13 cellular contexts compared by ENCODE assay signal in the genomic region with DNA sequence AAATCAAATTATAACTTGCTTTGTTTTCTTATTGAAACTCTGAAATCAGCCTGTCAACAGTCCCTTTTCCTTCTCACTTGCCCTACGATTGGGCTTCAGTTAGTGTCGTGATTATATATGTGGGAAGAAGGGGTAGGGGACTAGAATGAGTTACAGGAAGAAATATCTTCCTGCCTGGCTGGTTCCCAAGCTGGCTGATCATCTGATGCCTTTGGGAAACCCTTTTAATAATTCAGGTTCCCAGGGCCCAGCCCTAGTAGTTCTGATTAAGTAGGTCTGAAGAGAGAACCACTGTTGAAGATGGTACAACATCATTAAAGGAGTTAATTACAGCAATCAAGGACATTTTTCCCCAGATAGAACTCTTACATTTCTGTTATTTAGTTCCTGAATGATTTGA.
A peak's percentile ranks its signal among the peaks of the same experiment; 100 is the strongest.
DNase-seq lines count a peak whose midpoint lies in the region; ATAC-seq and TF ChIP-seq lines count a peak whose summit lies in the region.
"Had no signal": no experiment of that assay in that cellular context is flagged by ENCODE, and none has a peak within 500 bp of the region (broad histone marks: within the 10 kb centered on the region; RNA-seq: fewer than 3 reads in every experiment).

No MANE protein-coding gene starts in this region.

- CTCF ChIA-PET in CD4-positive, alpha-beta T cell (lab: Charles Lee): no interaction called here

- H3K27me3 Mint-ChIP-seq in CD4-positive, alpha-beta T cell: no peaks in the 10 kb centered on the region
- peaks cover 39% of the 10 kb centered on the region for H3K27me3 Mint-ChIP-seq in endothelial cell (ENCODE audit: unreplicated experiment)

- no peak overlapping the region for H3K27ac ChIP-seq in CD4-positive, alpha-beta T cell (ENCODE audit: low read depth, low read length)
- H3K27ac ChIP-seq in parathyroid adenoma (peak overlapping the region; percentile 78), substantia nigra (ENCODE audit: low read depth, low read length, poor library complexity, severe bottlenecking) (no peak overlapping the region)

- POLR2A ChIA-PET in CD4-positive, alpha-beta T cell (lab: Charles Lee): interaction anchor here (2.1 kb wide), 1 partner anchor 53 kb away, joined by 5 read pairs; no protein-coding TSS in a partner anchor

- intact Hi-C loops in CD4-positive, alpha-beta T cell (cut with DNase I, micrococcal nuclease): no loop called here

- no peaks in the 10 kb centered on the region for H3K36me3 ChIP-seq in parathyroid adenoma (ENCODE audit: control insufficient read depth, insufficient read depth, low read length)

- peak overlapping the region; percentile 7 for H3K27ac Mint-ChIP-seq in CD4-positive, alpha-beta T cell
- peak overlapping the region; percentile 78 for H3K27ac Mint-ChIP-seq in endothelial cell (ENCODE audit: unreplicated experiment)

- H3K27me3 ChIP-seq in CD4-positive, alpha-beta T cell (ENCODE audit: control insufficient read depth, insufficient read depth, low read length): no peaks in the 10 kb centered on the region
- no peaks in the 10 kb centered on the region for H3K27me3 ChIP-seq in parathyroid adenoma (ENCODE audit: control insufficient read depth, insufficient read depth, low read length)

- no peaks in the 10 kb centered on the region for H3K9me3 ChIP-seq in CD4-positive, alpha-beta T cell (ENCODE audit: control insufficient read depth, low read length)
- no peaks in the 10 kb centered on the region for H3K9me3 ChIP-seq in parathyroid adenoma (ENCODE audit: control insufficient read depth, low read length)

- H3K36me3 Mint-ChIP-seq in CD4-positive, alpha-beta T cell (ENCODE audit: low read depth): peaks cover 67% of the 10 kb centered on the region
- peaks cover 63% of the 10 kb centered on the region for H3K36me3 Mint-ChIP-seq in endothelial cell (ENCODE audit: low read depth, unreplicated experiment)

- no peak for DNase-seq in CD4-positive, alpha-beta T cell
- DNase-seq in RPMI7951 (ENCODE audit: low read depth): peak; percentile 35
- no peak for DNase-seq in endothelial cell (ENCODE audit: low spot score)
- no peak for DNase-seq in DMS153 (lab: John Stamatoyannopoulos, UW)
- no peak for DNase-seq in mucosa of gallbladder (ENCODE audit: low spot score)
- no peak for DNase-seq in activated CD4-positive, alpha-beta T cell treated with anti-CD3 and anti-CD28 coated beads for 1 hour
- DNase-seq in substantia nigra (lab: John Stamatoyannopoulos, UW): no peak
- DNase-seq: activated CD8-positive, alpha-beta memory T cell treated with anti-CD3 and anti-CD28 coated beads for 24 hours; amygdala; DMS79; MV-4-11; retina had no signal

- peak overlapping the region; percentile 24 for H2AFZ ChIP-seq in parathyroid adenoma

- no peak overlapping the region for H3K4me3 Mint-ChIP-seq in CD4-positive, alpha-beta T cell
- peak overlapping the region; percentile 85 for H3K4me3 Mint-ChIP-seq in endothelial cell (ENCODE audit: unreplicated experiment)

- H3K9ac ChIP-seq in parathyroid adenoma: no peak overlapping the region

- no peak for ATAC-seq in CD4-positive, alpha-beta T cell (ENCODE audit: poor library complexity)

- H3K9me3 Mint-ChIP-seq in CD4-positive, alpha-beta T cell: no peaks in the 10 kb centered on the region
- H3K9me3 Mint-ChIP-seq in endothelial cell (ENCODE audit: unreplicated experiment): no peaks in the 10 kb centered on the region

- peaks cover 67% of the 10 kb centered on the region for H3K4me1 Mint-ChIP-seq in CD4-positive, alpha-beta T cell (ENCODE audit: low read depth)
- peaks cover 65% of the 10 kb centered on the region for H3K4me1 Mint-ChIP-seq in endothelial cell (ENCODE audit: unreplicated experiment)

- no peak overlapping the region for H3K4me3 ChIP-seq in parathyroid adenoma (ENCODE audit: low read depth, low read length)

- H3K4me1 ChIP-seq in parathyroid adenoma: peaks cover 55% of the 10 kb centered on the region

- H3K79me2 ChIP-seq in parathyroid adenoma: peaks cover 22% of the 10 kb centered on the region

- H3K4me2 ChIP-seq in parathyroid adenoma (ENCODE audit: low read length): no peak overlapping the region

- no peak for TF ChIP-seq CTCF in CD4-positive, alpha-beta T cell (IDR thresholded peaks at IDR 0.05)
- TF ChIP-seq CTCF in endothelial cell (IDR thresholded peaks at IDR 0.05; ENCODE audit: unreplicated experiment) (no peak), parathyroid adenoma (IDR thresholded peaks at IDR 0.05) (no peak)
